In genomic region chr1:91864017-91864700, GRCh38 we compare ENCODE assay signal across 10 cellular contexts. TPM values are rescaled to one million over a fixed set of nuclear protein-coding genes. Genes with fewer than 3 reads are reported as not detected.
A peak's percentile ranks its signal among the peaks of the same experiment; 100 is the strongest.
DNase-seq lines count a peak whose midpoint lies in the region; ATAC-seq, FAIRE-seq and TF ChIP-seq lines count a peak whose summit lies in the region.
"Had no signal": no experiment of that assay in that cellular context is flagged by ENCODE, and none has a peak within 500 bp of the region (broad histone marks: within the 10 kb centered on the region; RNA-seq: fewer than 3 reads in every experiment).

No MANE protein-coding gene starts in this region.

- H3K9me1 ChIP-seq in K562 (ENCODE audit: control insufficient read depth, insufficient read depth, low read length): no peaks in the 10 kb centered on the region

- no peaks in the 10 kb centered on the region for H3K27me3 ChIP-seq in A673 (replicated peaks; ENCODE audit: insufficient read depth, low read depth, low read length, poor library complexity)
- no peaks in the 10 kb centered on the region for H3K27me3 ChIP-seq in MG63
- no peaks in the 10 kb centered on the region for H3K27me3 ChIP-seq in K562 (ENCODE audit: control insufficient read depth in 2 of 2, insufficient read depth in 2 of 2, low read length in 2 of 2)

- FAIRE-seq in K562 (lab: Jason Lieb, UNC): no peak

- BruUV-seq in A673 (replicated peaks; lab: Mats Ljungman, UMichigan): no TSS peak
- no TSS peak for BruUV-seq in K562 (replicated peaks; lab: Mats Ljungman, UMichigan)

- H3K36me3 Mint-ChIP-seq in immature natural killer cell: peaks cover 0 to 12% (median 7%) of the 10 kb centered on the region in 3 donors
- no peaks in the 10 kb centered on the region for H3K36me3 Mint-ChIP-seq in glutamatergic neuron (ENCODE audit: unreplicated experiment)

- H3K27ac Mint-ChIP-seq in immature natural killer cell (peak overlapping the region; percentile 60 to 83 (median 76)), glutamatergic neuron (ENCODE audit: unreplicated experiment) (no peak overlapping the region)

- no peaks in the 10 kb centered on the region for H3K9me3 Mint-ChIP-seq in immature natural killer cell
- H3K9me3 Mint-ChIP-seq in glutamatergic neuron (ENCODE audit: unreplicated experiment): no peaks in the 10 kb centered on the region

- no peak for TF ChIP-seq POLR2A in K562 (conservative IDR thresholded peaks at IDR 0.05)

- H3K4me3 Mint-ChIP-seq in immature natural killer cell (peak overlapping the region; percentile 53 to 74 (median 61)), glutamatergic neuron (ENCODE audit: unreplicated experiment) (no peak overlapping the region)

- no peak overlapping the region for H3K9ac ChIP-seq in K562 (ENCODE audit: insufficient read depth in 1 of 2, low read depth in 2 of 2, low read length in 2 of 2)

- POLR2A ChIA-PET in A673 (lab: Charles Lee; ENCODE audit: low non-redundant PET) (interaction anchor here (0.6 to 0.7 kb wide), 2 partner anchors 105 to 888 kb away, joined by 3 read pairs; no protein-coding TSS in a partner anchor), K562 (lab: Yijun Ruan, JAX) (interaction anchor here (0.8 to 2.1 kb wide), 5 partner anchors 10 to 23 kb away, joined by 3 to 7 read pairs (median 5); no protein-coding TSS in a partner anchor)

- 82% methylated on average over 5 of the region's 5 CpGs for WGBS in K562 (ENCODE audit: insufficient coverage, low coverage, missing lambda C conversion rate)

- no peak for TF ChIP-seq EP300 in K562 (IDR thresholded peaks at IDR 0.05; ENCODE audit: low read length)

- no peak for TF ChIP-seq RAD21 in K562 (CRISPR knock-in tag; conservative IDR thresholded peaks at IDR 0.05 in 1 of 2, IDR thresholded peaks at IDR 0.05 in 1 of 2)

- no peak overlapping the region for H2AFZ ChIP-seq in K562 (ENCODE audit: low read depth, low read length)

- H3K4me3 ChIP-seq in A673 (ENCODE audit: low read depth, low read length, poor library complexity, severe bottlenecking) (no peak overlapping the region), MG63 (no peak overlapping the region), K562 (no peak overlapping the region)

- DNase-seq in A673 (ENCODE audit: low spot score): peak; percentile 48
- peak; percentile 31 for DNase-seq in MG63
- no peak for DNase-seq in K562 (ENCODE audit: extremely low read depth in 1 of 4, low spot score in 3 of 4)
- no peak for DNase-seq in immature natural killer cell
- DNase-seq in NCI-H1694 (lab: John Stamatoyannopoulos, UW): no peak
- no peak for DNase-seq in glutamatergic neuron
- no peak for DNase-seq in SHP77 treated with DMSO at 0.1 percent for 48 hours (lab: John Stamatoyannopoulos, UW)
- DNase-seq: midbrain; stimulated activated CD4-positive, alpha-beta T cell treated with anti-CD3 and anti-CD28 coated beads, Interleukin-4, amount 100 ng/mL, for 4 hours had no signal

- H3K4me1 Mint-ChIP-seq in immature natural killer cell (peaks cover 91 to 97% of the 10 kb centered on the region in 2 donors), glutamatergic neuron (ENCODE audit: low read depth, unreplicated experiment) (no peaks in the 10 kb centered on the region)

- H4K20me1 ChIP-seq in K562 (replicated peaks; ENCODE audit: control insufficient read depth, insufficient read depth, low read length): no peaks in the 10 kb centered on the region; the same call in 1 of the 2 replicates

- in situ Hi-C loops in K562 (cut with MboI): no loop called here

- ATAC-seq in K562: no peak
- ATAC-seq in HG02840 (IDR thresholded peaks at IDR 0.05; ENCODE audit: low FRiP score, unreplicated experiment): no peak

- H3K36me3 ChIP-seq in A673 (ENCODE audit: insufficient read depth, low read length, poor library complexity, severe bottlenecking) (no peaks in the 10 kb centered on the region), MG63 (no peaks in the 10 kb centered on the region), K562 (ENCODE audit: control insufficient read depth, insufficient read depth, low read length) (peaks cover 12% of the 10 kb centered on the region; the same call in 1 of the 3 replicates)

- H3K4me2 ChIP-seq in K562 (ENCODE audit: insufficient read depth, low read length): no peak overlapping the region

- intact Hi-C loops in A673 (cut with micrococcal nuclease; ENCODE audit: unreplicated experiment): no loop called here
- intact Hi-C loops in K562 (cut with micrococcal nuclease): no loop called here

- CTCF ChIA-PET in A673 (lab: Charles Lee): no interaction called here
- CTCF ChIA-PET in K562 (lab: Yijun Ruan, JAX; ENCODE audit: low intra/inter-chr PET ratio): no interaction called here

- H3K27ac ChIP-seq in A673 (ENCODE audit: low read depth, low read length, poor library complexity, severe bottlenecking) (peak overlapping the region; percentile 31), K562 (ENCODE audit: extremely low read depth, low read depth, low read length) (no peak overlapping the region)

- H3K79me2 ChIP-seq in K562 (ENCODE audit: control insufficient read depth, insufficient read depth, low read length): peaks cover 25% of the 10 kb centered on the region; the same call in 2 of the 3 replicates

- H3K9me3 ChIP-seq in A673 (ENCODE audit: low read depth, low read length, poor library complexity, severe bottlenecking): no peaks in the 10 kb centered on the region
- H3K9me3 ChIP-seq in MG63: no peaks in the 10 kb centered on the region
- H3K9me3 ChIP-seq in K562 (replicated peaks; ENCODE audit: control insufficient read depth, insufficient read depth, low read depth, low read length): no peaks in the 10 kb centered on the region

- no peak for TF ChIP-seq CTCF in A673 (conservative IDR thresholded peaks at IDR 0.05; ENCODE audit: low read depth, low read length)
- no peak for TF ChIP-seq CTCF in K562 (IDR thresholded peaks at IDR 0.05 in 2 of 3, conservative IDR thresholded peaks at IDR 0.05 in 1 of 3; ENCODE audit: insufficient read depth in 2 of 3, low read depth in 1 of 3, low read length in 3 of 3)
- no peak for TF ChIP-seq CTCF in glutamatergic neuron (IDR thresholded peaks at IDR 0.05; ENCODE audit: partially characterized antibody, unreplicated experiment)

- peaks cover 14% of the 10 kb centered on the region for H3K4me1 ChIP-seq in A673 (ENCODE audit: insufficient read depth, low read length, poor library complexity, severe bottlenecking)
- H3K4me1 ChIP-seq in K562 (replicated peaks in 1 of 2; ENCODE audit: control insufficient read depth in 2 of 2, insufficient read depth in 2 of 2, low read length in 2 of 2): no peaks in the 10 kb centered on the region

- H3K27me3 Mint-ChIP-seq in immature natural killer cell (ENCODE audit: low read depth in 3 of 3) (peaks cover 0 to 2% (median 0%) of the 10 kb centered on the region in 3 donors), glutamatergic neuron (ENCODE audit: unreplicated experiment) (no peaks in the 10 kb centered on the region)

TF ChIP-seq in K562, 482 proteins besides CTCF, POLR2A, EP300 and RAD21:
- TF ChIP-seq SPI1 (IDR thresholded peaks at IDR 0.05; ENCODE audit: borderline replicate concordance, low read depth, low read length): 0 out of 2 replicates have a peak, but pooled peaks have one; percentile 9
- TF ChIP-seq ZNF316 (IDR thresholded peaks at IDR 0.05): 0 out of 2 replicates have a peak, but pooled peaks have one; percentile 29
- TF ChIP-seq CCAR2 (IDR thresholded peaks at IDR 0.05; ENCODE audit: low read depth, low read length): no peak
- peak; percentile 14; the same call in 1 of the 2 replicates for TF ChIP-seq C11orf30 (IDR thresholded peaks at IDR 0.05; ENCODE audit: low read depth)

RNA-seq across cellular contexts. Expression of gene TGFBR3, which starts 21.8 kb away (rescaled TPM):
- total RNA-seq in A673 (2021) (3.1 and 4.0 TPM in 2 replicates), K562 (2014; rRNA removed) (13.8 and 14.1 TPM in 2 replicates), K562 (2014; rRNA removed; fragmentation: Illumina TruSeq; extraction: Trizol) (15.1 and 15.6 TPM in 2 replicates), K562 (2015; rRNA removed; fragmentation: Illumina TruSeq; extraction: Trizol) (15.3 and 16.4 TPM in 2 replicates), K562 (2021) (18.6 and 19.9 TPM in 2 replicates), glutamatergic neuron (ENCODE audit: unreplicated experiment) (0.98 TPM)
- 1.3 and 1.7 TPM in 2 replicates for total RNA-seq in MG63 (2014; rRNA removed; shearing (Covaris generic); ENCODE audit: low replicate concordance)
- 43.1 and 60.3 TPM in 2 replicates for total RNA-seq in K562 (2011; cell fraction: chromatin; rRNA removed; ENCODE audit: low replicate concordance)
- 42.9 and 43.6 TPM in 2 replicates for total RNA-seq in K562 (2011; cell fraction: nucleolus; rRNA removed)
- total RNA-seq in K562 (2011; cell fraction: nucleoplasm; rRNA removed): 48.7 and 58.8 TPM in 2 replicates
- polyA plus RNA-seq in K562 (2011; rRNA removed) (14.8 and 16.9 TPM in 2 replicates), K562 (2014; fragmentation: Illumina TruSeq; extraction: Trizol) (22.9 and 32.4 TPM in 2 replicates), K562 (2014; fragmentation: Nextera tagmentation; extraction: Ambion mirVana) (1 to 10 TPM; 3.6 to 4.3 TPM), K562 (2014; rRNA removed) (7.5 and 9.1 TPM in 2 replicates), immature natural killer cell (100 to 1,000 TPM; 141 to 245 (median 183) TPM)
- 12.3 and 15.5 TPM in 2 replicates for polyA plus RNA-seq in K562 (2011; cell fraction: cytosol; rRNA removed)
- 13.4 and 16.7 TPM in 2 replicates for polyA plus RNA-seq in K562 (2011; cell fraction: nucleus; rRNA removed)
- polyA plus RNA-seq in K562 (2012): 13.6 and 14.0 TPM in 2 replicates
- polyA minus RNA-seq in K562 (2011; rRNA and poly(A)+ RNA removed): 42.2 and 54.3 TPM in 2 replicates
- 20.2 and 22.8 TPM in 2 replicates for polyA minus RNA-seq in K562 (2011; cell fraction: cytosol; rRNA and poly(A)+ RNA removed)
- polyA minus RNA-seq in K562 (2011; cell fraction: nucleus; rRNA and poly(A)+ RNA removed): 18.8 and 26.4 TPM in 2 replicates

Comparison
In these comparisons a context has a peak if more than half of its experiments do, and no peak if none do; other contexts are left out.
1. DNase-seq: peak in A673 (single experiment) and MG63 (single experiment); none in K562 (0 of 4), immature natural killer cell (0 of 3), NCI-H1694 (single experiment), glutamatergic neuron (single experiment) and SHP77 treated with DMSO at 0.1 percent for 48 hours (single experiment).